1 cellular context compared by ENCODE assay signal in genomic region chr9:14910178-14910805, GRCh38.
TF ChIP-seq lines count a peak whose summit lies in the region.

FREM1 (minus strand) TSS chr9:14910428; CDS start chr9:14868977, 41,451 bp downstream.

TF ChIP-seq in GM23338, 12 proteins besides CTCF, POLR2A, EP300 and RAD21 (continued from another document):
- TF ChIP-seq, protein P1, sequence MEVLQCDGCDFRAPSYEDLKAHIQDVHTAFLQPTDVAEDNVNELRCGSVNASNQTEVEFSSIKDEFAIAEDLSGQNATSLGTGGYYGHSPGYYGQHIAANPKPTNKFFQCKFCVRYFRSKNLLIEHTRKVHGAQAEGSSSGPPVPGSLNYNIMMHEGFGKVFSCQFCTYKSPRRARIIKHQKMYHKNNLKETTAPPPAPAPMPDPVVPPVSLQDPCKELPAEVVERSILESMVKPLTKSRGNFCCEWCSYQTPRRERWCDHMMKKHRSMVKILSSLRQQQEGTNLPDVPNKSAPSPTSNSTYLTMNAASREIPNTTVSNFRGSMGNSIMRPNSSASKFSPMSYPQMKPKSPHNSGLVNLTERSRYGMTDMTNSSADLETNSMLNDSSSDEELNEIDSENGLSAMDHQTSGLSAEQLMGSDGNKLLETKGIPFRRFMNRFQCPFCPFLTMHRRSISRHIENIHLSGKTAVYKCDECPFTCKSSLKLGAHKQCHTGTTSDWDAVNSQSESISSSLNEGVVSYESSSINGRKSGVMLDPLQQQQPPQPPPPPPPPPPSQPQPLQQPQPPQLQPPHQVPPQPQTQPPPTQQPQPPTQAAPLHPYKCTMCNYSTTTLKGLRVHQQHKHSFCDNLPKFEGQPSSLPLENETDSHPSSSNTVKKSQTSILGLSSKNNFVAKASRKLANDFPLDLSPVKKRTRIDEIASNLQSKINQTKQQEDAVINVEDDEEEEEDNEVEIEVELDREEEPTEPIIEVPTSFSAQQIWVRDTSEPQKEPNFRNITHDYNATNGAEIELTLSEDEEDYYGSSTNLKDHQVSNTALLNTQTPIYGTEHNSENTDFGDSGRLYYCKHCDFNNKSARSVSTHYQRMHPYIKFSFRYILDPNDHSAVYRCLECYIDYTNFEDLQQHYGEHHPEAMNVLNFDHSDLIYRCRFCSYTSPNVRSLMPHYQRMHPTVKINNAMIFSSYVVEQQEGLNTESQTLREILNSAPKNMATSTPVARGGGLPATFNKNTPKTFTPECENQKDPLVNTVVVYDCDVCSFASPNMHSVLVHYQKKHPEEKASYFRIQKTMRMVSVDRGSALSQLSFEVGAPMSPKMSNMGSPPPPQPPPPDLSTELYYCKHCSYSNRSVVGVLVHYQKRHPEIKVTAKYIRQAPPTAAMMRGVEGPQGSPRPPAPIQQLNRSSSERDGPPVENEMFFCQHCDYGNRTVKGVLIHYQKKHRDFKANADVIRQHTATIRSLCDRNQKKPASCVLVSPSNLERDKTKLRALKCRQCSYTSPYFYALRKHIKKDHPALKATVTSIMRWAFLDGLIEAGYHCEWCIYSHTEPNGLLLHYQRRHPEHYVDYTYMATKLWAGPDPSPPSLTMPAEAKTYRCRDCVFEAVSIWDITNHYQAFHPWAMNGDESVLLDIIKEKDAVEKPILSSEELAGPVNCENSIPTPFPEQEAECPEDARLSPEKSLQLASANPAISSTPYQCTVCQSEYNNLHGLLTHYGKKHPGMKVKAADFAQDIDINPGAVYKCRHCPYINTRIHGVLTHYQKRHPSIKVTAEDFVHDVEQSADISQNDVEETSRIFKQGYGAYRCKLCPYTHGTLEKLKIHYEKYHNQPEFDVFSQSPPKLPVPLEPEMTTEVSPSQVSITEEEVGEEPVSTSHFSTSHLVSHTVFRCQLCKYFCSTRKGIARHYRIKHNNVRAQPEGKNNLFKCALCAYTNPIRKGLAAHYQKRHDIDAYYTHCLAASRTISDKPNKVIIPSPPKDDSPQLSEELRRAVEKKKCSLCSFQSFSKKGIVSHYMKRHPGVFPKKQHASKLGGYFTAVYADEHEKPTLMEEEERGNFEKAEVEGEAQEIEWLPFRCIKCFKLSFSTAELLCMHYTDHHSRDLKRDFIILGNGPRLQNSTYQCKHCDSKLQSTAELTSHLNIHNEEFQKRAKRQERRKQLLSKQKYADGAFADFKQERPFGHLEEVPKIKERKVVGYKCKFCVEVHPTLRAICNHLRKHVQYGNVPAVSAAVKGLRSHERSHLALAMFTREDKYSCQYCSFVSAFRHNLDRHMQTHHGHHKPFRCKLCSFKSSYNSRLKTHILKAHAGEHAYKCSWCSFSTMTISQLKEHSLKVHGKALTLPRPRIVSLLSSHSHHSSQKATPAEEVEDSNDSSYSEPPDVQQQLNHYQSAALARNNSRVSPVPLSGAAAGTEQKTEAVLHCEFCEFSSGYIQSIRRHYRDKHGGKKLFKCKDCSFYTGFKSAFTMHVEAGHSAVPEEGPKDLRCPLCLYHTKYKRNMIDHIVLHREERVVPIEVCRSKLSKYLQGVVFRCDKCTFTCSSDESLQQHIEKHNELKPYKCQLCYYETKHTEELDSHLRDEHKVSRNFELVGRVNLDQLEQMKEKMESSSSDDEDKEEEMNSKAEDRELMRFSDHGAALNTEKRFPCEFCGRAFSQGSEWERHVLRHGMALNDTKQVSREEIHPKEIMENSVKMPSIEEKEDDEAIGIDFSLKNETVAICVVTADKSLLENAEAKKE (CRISPR knock-in tag; IDR thresholded peaks at IDR 0.05), result no peak; the same call in 1 of the 2 replicates
- TF ChIP-seq, protein P2, sequence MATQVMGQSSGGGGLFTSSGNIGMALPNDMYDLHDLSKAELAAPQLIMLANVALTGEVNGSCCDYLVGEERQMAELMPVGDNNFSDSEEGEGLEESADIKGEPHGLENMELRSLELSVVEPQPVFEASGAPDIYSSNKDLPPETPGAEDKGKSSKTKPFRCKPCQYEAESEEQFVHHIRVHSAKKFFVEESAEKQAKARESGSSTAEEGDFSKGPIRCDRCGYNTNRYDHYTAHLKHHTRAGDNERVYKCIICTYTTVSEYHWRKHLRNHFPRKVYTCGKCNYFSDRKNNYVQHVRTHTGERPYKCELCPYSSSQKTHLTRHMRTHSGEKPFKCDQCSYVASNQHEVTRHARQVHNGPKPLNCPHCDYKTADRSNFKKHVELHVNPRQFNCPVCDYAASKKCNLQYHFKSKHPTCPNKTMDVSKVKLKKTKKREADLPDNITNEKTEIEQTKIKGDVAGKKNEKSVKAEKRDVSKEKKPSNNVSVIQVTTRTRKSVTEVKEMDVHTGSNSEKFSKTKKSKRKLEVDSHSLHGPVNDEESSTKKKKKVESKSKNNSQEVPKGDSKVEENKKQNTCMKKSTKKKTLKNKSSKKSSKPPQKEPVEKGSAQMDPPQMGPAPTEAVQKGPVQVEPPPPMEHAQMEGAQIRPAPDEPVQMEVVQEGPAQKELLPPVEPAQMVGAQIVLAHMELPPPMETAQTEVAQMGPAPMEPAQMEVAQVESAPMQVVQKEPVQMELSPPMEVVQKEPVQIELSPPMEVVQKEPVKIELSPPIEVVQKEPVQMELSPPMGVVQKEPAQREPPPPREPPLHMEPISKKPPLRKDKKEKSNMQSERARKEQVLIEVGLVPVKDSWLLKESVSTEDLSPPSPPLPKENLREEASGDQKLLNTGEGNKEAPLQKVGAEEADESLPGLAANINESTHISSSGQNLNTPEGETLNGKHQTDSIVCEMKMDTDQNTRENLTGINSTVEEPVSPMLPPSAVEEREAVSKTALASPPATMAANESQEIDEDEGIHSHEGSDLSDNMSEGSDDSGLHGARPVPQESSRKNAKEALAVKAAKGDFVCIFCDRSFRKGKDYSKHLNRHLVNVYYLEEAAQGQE (IDR thresholded peaks at IDR 0.05; ENCODE audit: unreplicated experiment), result no peak
- TF ChIP-seq EZH2 (IDR thresholded peaks at IDR 0.05; ENCODE audit: low read depth, unreplicated experiment) (no peak), JUNB (IDR thresholded peaks at IDR 0.05; ENCODE audit: unreplicated experiment) (no peak), ZNF331 (CRISPR knock-in tag; IDR thresholded peaks at IDR 0.05; ENCODE audit: low read depth) (no peak), POLR2AphosphoS5 (IDR thresholded peaks at IDR 0.05; ENCODE audit: low read depth) (no peak), STAT1 (IDR thresholded peaks at IDR 0.05; ENCODE audit: unreplicated experiment) (no peak), ZNF114 (CRISPR knock-in tag; IDR thresholded peaks at IDR 0.05) (no peak)
